In genomic region chr19:535017-535835, GRCh38 we compare ENCODE assay signal across 1 cellular context.
TF ChIP-seq lines count a peak whose summit lies in the region.

No MANE protein-coding gene starts in this region.

TF ChIP-seq in K562, 482 proteins besides CTCF, POLR2A, EP300 and RAD21:
- TF ChIP-seq RBFOX2 (IDR thresholded peaks at IDR 0.05; ENCODE audit: low read depth, low read length) = peak; percentile 40
- no peak for TF ChIP-seq MGA (IDR thresholded peaks at IDR 0.05)
- TF ChIP-seq TOE1 (IDR thresholded peaks at IDR 0.05; ENCODE audit: borderline replicate concordance) = no peak
- no peak for TF ChIP-seq TOE1 (CRISPR knock-in tag; IDR thresholded peaks at IDR 0.05; ENCODE audit: borderline replicate concordance, low read depth)
- no peak for TF ChIP-seq SMARCC2 (IDR thresholded peaks at IDR 0.05; ENCODE audit: low read depth)
- TF ChIP-seq MBD2 (IDR thresholded peaks at IDR 0.05; ENCODE audit: borderline replicate concordance, low read depth) = no peak
- TF ChIP-seq GMEB1 (CRISPR knock-in tag; IDR thresholded peaks at IDR 0.05) = no peak
- TF ChIP-seq POLR2G (IDR thresholded peaks at IDR 0.05; ENCODE audit: low read depth, low read length) = peak; percentile 29; the same call in 1 of the 2 replicates
- TF ChIP-seq TCF7 (IDR thresholded peaks at IDR 0.05; ENCODE audit: borderline replicate concordance) = no peak
- TF ChIP-seq PCBP1 (IDR thresholded peaks at IDR 0.05; ENCODE audit: low read depth, low read length, poor library complexity, severe bottlenecking) = peak; percentile 34
- TF ChIP-seq IRF2 (CRISPR knock-in tag; IDR thresholded peaks at IDR 0.05) = 0 out of 2 replicates have a peak, but pooled peaks have one; percentile 24
- no peak for TF ChIP-seq ARID4B (CRISPR knock-in tag; IDR thresholded peaks at IDR 0.05)
- peak; percentile 19; the same call in 1 of the 2 replicates for TF ChIP-seq EGR1 (conservative IDR thresholded peaks at IDR 0.05)
TF ChIP-seq in K562: peak in this region for 5.
